10 cellular contexts compared by ENCODE assay signal in genomic region chr1:15406911-15407559, GRCh38. TPM values are rescaled to one million over a fixed set of nuclear protein-coding genes. Genes with fewer than 3 reads are reported as not detected.
DNase-seq lines count a peak whose midpoint lies in the region; ATAC-seq and TF ChIP-seq lines count a peak whose summit lies in the region.
"Had no signal": no experiment of that assay in that cellular context is flagged by ENCODE, and none has a peak within 500 bp of the region (broad histone marks: within the 10 kb centered on the region; RNA-seq: fewer than 3 reads in every experiment).

No MANE protein-coding gene starts in this region.

- intact Hi-C loops in esophagus squamous epithelium (cut with DNase I) = no loop called here

- H3K4me3 ChIP-seq in AG10803 (ENCODE audit: low read length) (no peak overlapping the region), esophagus squamous epithelium (no peak overlapping the region)

- H3K27me3 ChIP-seq in esophagus squamous epithelium = no peaks in the 10 kb centered on the region

- TF ChIP-seq POLR2A in esophagus squamous epithelium (IDR thresholded peaks at IDR 0.05) = no peak

- 32 to 33% methylated on average over 7 of the region's 7 CpGs for WGBS in esophagus squamous epithelium, 2 donors

- peak; percentile 90 for DNase-seq in AG10803 (ENCODE audit: low read depth)
- DNase-seq in RWPE1 (ENCODE audit: low spot score) = no peak
- DNase-seq in esophagus squamous epithelium (lab: John Stamatoyannopoulos, UW) = no peak
- no peak for DNase-seq in omental fat pad (ENCODE audit: low spot score)
- DNase-seq in DMS 273 treated with DMSO at 0.1 percent for 48 hours (lab: John Stamatoyannopoulos, UW) = no peak

- no peaks in the 10 kb centered on the region for H3K9me3 ChIP-seq in esophagus squamous epithelium

- H3K4me1 ChIP-seq in esophagus squamous epithelium = peaks cover 11 to 40% (median 34%) of the 10 kb centered on the region in 3 donors

- CTCF ChIA-PET in RWPE1 (lab: Yijun Ruan, JAX) = no interaction called here

- no peaks in the 10 kb centered on the region for H3K36me3 ChIP-seq in esophagus squamous epithelium

- no peak for TF ChIP-seq CTCF in AG10803 (conservative IDR thresholded peaks at IDR 0.05; ENCODE audit: low read length)
- TF ChIP-seq CTCF in RWPE1 (conservative IDR thresholded peaks at IDR 0.05; ENCODE audit: low read depth) = no peak
- TF ChIP-seq CTCF in esophagus squamous epithelium (IDR thresholded peaks at IDR 0.05) = no peak
- no peak for TF ChIP-seq CTCF in omental fat pad (IDR thresholded peaks at IDR 0.05)

- POLR2A ChIA-PET in RWPE1 (lab: Yijun Ruan, JAX; ENCODE audit: low non-redundant PET) = interaction anchor here (0.6 kb wide), 1 partner anchor 385 kb away, joined by 3 read pairs; no protein-coding TSS in a partner anchor

- H3K27ac ChIP-seq in RWPE1 (peak overlapping the region; percentile 79), esophagus squamous epithelium (peak overlapping the region in 3 of 4 donors; percentile 38 to 55 (median 55))

- ATAC-seq in omental fat pad (ENCODE audit: low FRiP score) (peak; percentile 72), GM21381 (IDR thresholded peaks at IDR 0.05; ENCODE audit: unreplicated experiment) (no peak), HG02885 (IDR thresholded peaks at IDR 0.05; ENCODE audit: poor library complexity, unreplicated experiment) (no peak), GM19395 (IDR thresholded peaks at IDR 0.05; ENCODE audit: unreplicated experiment) (no peak)
- ATAC-seq: activated naive CD4-positive, alpha-beta T cell treated with anti-CD3 and anti-CD28 coated beads, Interleukin-2, amount 50 U/mL, for 72 hours; WTC11 had no signal

RNA-seq across cellular contexts. Expression of gene EFHD2, which starts 2.7 kb away (rescaled TPM):
- 10 to 100 TPM; 47.5 to 79.5 (median 61.0) TPM for total RNA-seq in esophagus squamous epithelium
- 100 to 1,000 TPM in 1 of 4 donors, 10 to 100 TPM in 3; 35.6 to 120 (median 54.4) TPM for total RNA-seq in omental fat pad

RNA-seq across cellular contexts. Expression of gene CTRC, which starts 31.2 kb away (rescaled TPM):
- total RNA-seq in esophagus squamous epithelium (not detected), omental fat pad (under 1 TPM in 2 of 4 donors, not detected in 2; 0.36 to 0.74 TPM)
- total RNA-seq: activated naive CD4-positive, alpha-beta T cell treated with anti-CD3 and anti-CD28 coated beads, Interleukin-2, amount 50 U/mL, for 72 hours had no signal

RNA-seq across cellular contexts. Expression of gene CELA2A, which starts 49.5 kb away (rescaled TPM):
- not detected for total RNA-seq in esophagus squamous epithelium
- total RNA-seq in omental fat pad = not detected
- total RNA-seq: activated naive CD4-positive, alpha-beta T cell treated with anti-CD3 and anti-CD28 coated beads, Interleukin-2, amount 50 U/mL, for 72 hours had no signal
